Comparison of ENCODE assay signal across 8 cellular contexts in the genomic region with DNA sequence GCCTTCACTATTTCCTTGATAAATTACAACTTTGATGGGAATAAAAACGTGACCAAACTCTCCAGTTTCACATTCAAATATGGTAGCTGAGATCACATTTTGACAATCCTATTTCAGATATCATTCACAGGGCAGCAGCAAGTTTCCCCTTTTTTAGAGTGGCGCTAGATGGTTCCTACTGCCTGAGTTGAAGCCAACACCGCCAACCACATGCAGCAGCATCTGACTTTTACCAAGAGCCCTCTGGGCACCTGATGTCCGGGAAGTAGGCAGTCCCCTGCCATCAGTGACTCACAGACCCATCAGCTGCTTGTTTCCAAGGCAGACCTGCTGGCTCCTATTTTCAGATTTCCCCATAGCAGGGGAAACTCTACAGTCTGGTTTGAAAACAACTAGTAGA. TPM values are rescaled to one million over a fixed set of nuclear protein-coding genes. Genes with fewer than 3 reads are reported as not detected.
A peak's percentile ranks its signal among the peaks of the same experiment; 100 is the strongest.
DNase-seq lines count a peak whose midpoint lies in the region; ATAC-seq lines count a peak whose summit lies in the region.

No MANE protein-coding gene starts in this region.

- DNase-seq in SHP77 (lab: John Stamatoyannopoulos, UW) (peak; percentile 39 to 74), SHP77 treated with DMSO at 0.1 percent for 48 hours (lab: John Stamatoyannopoulos, UW) (no peak), cerebellar nuclear complex (lab: John Stamatoyannopoulos, UW) (no peak), superior temporal gyrus (ENCODE audit: extremely low spot score) (no peak)
- peak; percentile 16 for DNase-seq in activated CD4-positive, alpha-beta T cell treated with anti-CD3 and anti-CD28 coated beads, Interleukin-2, amount 10 ng/mL, durations not matched to agents 7 days and 5 days
- DNase-seq in stimulated activated CD4-positive, alpha-beta T cell treated with anti-CD3 and anti-CD28 coated beads, Interleukin-2, amount 100 ng/mL, for 24 hours = peak; percentile 32 to 35

- peaks cover 56% of the 10 kb centered on the region for H3K4me1 Mint-ChIP-seq in activated CD4-positive, alpha-beta T cell treated with anti-CD3 and anti-CD28 coated beads, Interleukin-2, amount 10 ng/mL, durations not matched to agents 7 days and 5 days

- ATAC-seq in HG03196 (IDR thresholded peaks at IDR 0.05; ENCODE audit: unreplicated experiment) (peak; percentile 37), HG03135 (IDR thresholded peaks at IDR 0.05; ENCODE audit: unreplicated experiment) (no peak)

- H3K36me3 Mint-ChIP-seq in activated CD4-positive, alpha-beta T cell treated with anti-CD3 and anti-CD28 coated beads, Interleukin-2, amount 10 ng/mL, durations not matched to agents 7 days and 5 days (ENCODE audit: low read depth) = peaks cover 10% of the 10 kb centered on the region

- H3K27ac Mint-ChIP-seq in activated CD4-positive, alpha-beta T cell treated with anti-CD3 and anti-CD28 coated beads, Interleukin-2, amount 10 ng/mL, durations not matched to agents 7 days and 5 days = peak overlapping the region; percentile 65

- CTCF ChIA-PET in activated CD4-positive, alpha-beta T cell treated with anti-CD3 and anti-CD28 coated beads, Interleukin-2, amount 10 ng/mL, durations not matched to agents 7 days and 5 days (lab: Charles Lee) = interaction anchor here (0.7 to 2.6 kb wide), 8 partner anchors 8 to 24 kb away, joined by 3 to 14 read pairs (median 4); no protein-coding TSS in a partner anchor

- H3K9me3 Mint-ChIP-seq in activated CD4-positive, alpha-beta T cell treated with anti-CD3 and anti-CD28 coated beads, Interleukin-2, amount 10 ng/mL, durations not matched to agents 7 days and 5 days = peaks cover 7% of the 10 kb centered on the region

- H3K27me3 Mint-ChIP-seq in activated CD4-positive, alpha-beta T cell treated with anti-CD3 and anti-CD28 coated beads, Interleukin-2, amount 10 ng/mL, durations not matched to agents 7 days and 5 days = no peaks in the 10 kb centered on the region

- H3K4me3 Mint-ChIP-seq in activated CD4-positive, alpha-beta T cell treated with anti-CD3 and anti-CD28 coated beads, Interleukin-2, amount 10 ng/mL, durations not matched to agents 7 days and 5 days = no peak overlapping the region

- POLR2A ChIA-PET in activated CD4-positive, alpha-beta T cell treated with anti-CD3 and anti-CD28 coated beads, Interleukin-2, amount 10 ng/mL, durations not matched to agents 7 days and 5 days (lab: Charles Lee) = interaction anchor here (0.8 kb wide), 1 partner anchor 130 kb away, joined by 4 read pairs; no protein-coding TSS in a partner anchor

RNA-seq across cellular contexts. Expression of gene MREG, which starts 4.0 kb away (rescaled TPM):
- 1 to 10 TPM; 9.0 to 9.6 TPM for total RNA-seq in activated CD4-positive, alpha-beta T cell treated with anti-CD3 and anti-CD28 coated beads, Interleukin-2, amount 10 ng/mL, durations not matched to agents 7 days and 5 days

Comparison
In these comparisons a context has a peak if more than half of its experiments do, and no peak if none do; other contexts are left out.
1. DNase-seq: peak in SHP77 (2 of 2), activated CD4-positive, alpha-beta T cell treated with anti-CD3 and anti-CD28 coated beads, Interleukin-2, amount 10 ng/mL, durations not matched to agents 7 days and 5 days (single experiment) and stimulated activated CD4-positive, alpha-beta T cell treated with anti-CD3 and anti-CD28 coated beads, Interleukin-2, amount 100 ng/mL, for 24 hours (2 of 2); none in SHP77 treated with DMSO at 0.1 percent for 48 hours (single experiment), cerebellar nuclear complex (0 of 2) and superior temporal gyrus (single experiment).